Comparison of ENCODE assay signal across 8 cellular contexts in genomic region chr13:27353166-27353583, GRCh38.
DNase-seq lines count a peak whose midpoint lies in the region; ATAC-seq and TF ChIP-seq lines count a peak whose summit lies in the region.

No MANE protein-coding gene starts in this region.

- H3K4me1 ChIP-seq in SK-N-SH (ENCODE audit: control insufficient read depth in 1 of 2, insufficient read depth in 2 of 2, low read depth in 1 of 2, low read length in 1 of 2), result no peaks in the 10 kb centered on the region

- 40% methylated on average over 9 of the region's 9 CpGs for WGBS in SK-N-SH (ENCODE audit: low lambda C conversion rate)

- H3K9ac ChIP-seq in SK-N-SH, result 0 out of 2 replicates have a peak overlapping the region, but pooled peaks have one; percentile 10

- no peak for TF ChIP-seq EP300 in SK-N-SH (IDR thresholded peaks at IDR 0.05; ENCODE audit: borderline replicate concordance in 1 of 2, low read depth in 1 of 2, low read length in 1 of 2)

- H3K4me3 ChIP-seq in SK-N-SH (ENCODE audit: low read depth in 2 of 2, low read length in 1 of 2), result peak overlapping the region in 1 of 2 experiments; percentile 48; a peak in 2 of 4 replicates

- H3F3A ChIP-seq in SK-N-SH (replicated peaks; ENCODE audit: insufficient read depth), result no peaks in the 10 kb centered on the region

- TF ChIP-seq CTCF in SK-N-SH (IDR thresholded peaks at IDR 0.05), result no peak

- DNase-seq in A172 (ENCODE audit: low spot score) (peak; percentile 55), SK-N-SH (no peak), iris pigment epithelial cell (ENCODE audit: low read depth) (peak; percentile 59), retina (no peak), NAMALWA (ENCODE audit: low spot score) (no peak), NCI-H524 (lab: John Stamatoyannopoulos, UW) (no peak)

- H2AFZ ChIP-seq in SK-N-SH (ENCODE audit: low read depth), result peak overlapping the region; percentile 82; the same call in 1 of the 2 replicates

- no peaks in the 10 kb centered on the region; the same call in 1 of the 2 replicates for H3K27me3 ChIP-seq in SK-N-SH (ENCODE audit: insufficient read depth)

- peak overlapping the region; percentile 69 for H3K4me2 ChIP-seq in SK-N-SH

- H3K9me2 ChIP-seq in SK-N-SH, result no peaks in the 10 kb centered on the region

- no peaks in the 10 kb centered on the region for H3K79me2 ChIP-seq in SK-N-SH (ENCODE audit: insufficient read depth)

- TF ChIP-seq RAD21 in SK-N-SH (IDR thresholded peaks at IDR 0.05; ENCODE audit: low read length), result no peak

- ATAC-seq in GM18861 (IDR thresholded peaks at IDR 0.05; ENCODE audit: unreplicated experiment) (peak; percentile 98), HG02970 (IDR thresholded peaks at IDR 0.05; ENCODE audit: low FRiP score, unreplicated experiment) (peak; percentile 69)

- CTCF ChIA-PET in SK-N-SH (lab: Yijun Ruan, JAX), result interaction anchor here (0.8 to 3.9 kb wide), 7 partner anchors 9 to 406 kb away, joined by 3 to 20 read pairs (median 7); no protein-coding TSS in a partner anchor

- no peaks in the 10 kb centered on the region for H3K9me3 ChIP-seq in SK-N-SH

- H3K27ac ChIP-seq in SK-N-SH (ENCODE audit: low read depth in 2 of 2, low read length in 1 of 2), result no peak overlapping the region

- POLR2A ChIA-PET in SK-N-SH (lab: Yijun Ruan, JAX), result no interaction called here

- H3K36me3 ChIP-seq in SK-N-SH (replicated peaks in 1 of 2; ENCODE audit: control insufficient read depth in 1 of 2, insufficient read depth in 2 of 2, low read length in 1 of 2), result no peaks in the 10 kb centered on the region

- H4K20me1 ChIP-seq in SK-N-SH (ENCODE audit: insufficient read depth), result no peaks in the 10 kb centered on the region

TF ChIP-seq in SK-N-SH, 30 proteins besides CTCF, POLR2A, EP300 and RAD21:
- peak; percentile 27; the same call in 1 of the 2 replicates for TF ChIP-seq FOSL2 (IDR thresholded peaks at IDR 0.05; ENCODE audit: borderline replicate concordance, low read depth)
- TF ChIP-seq NFIC (IDR thresholded peaks at IDR 0.05; ENCODE audit: borderline replicate concordance), result no peak
- TF ChIP-seq GATA2 (CRISPR knock-in tag; IDR thresholded peaks at IDR 0.05), result no peak
- no peak for TF ChIP-seq FOXJ3 (CRISPR knock-in tag; IDR thresholded peaks at IDR 0.05)
TF ChIP-seq in SK-N-SH: peak in this region for 1.

Comparison
In these comparisons a context has a peak if more than half of its experiments do, and no peak if none do; other contexts are left out.
1. DNase-seq: peak in A172 (single experiment) and iris pigment epithelial cell (single experiment); none in SK-N-SH (single experiment), retina (single experiment), NAMALWA (single experiment) and NCI-H524 (0 of 2).